In the genomic region with DNA sequence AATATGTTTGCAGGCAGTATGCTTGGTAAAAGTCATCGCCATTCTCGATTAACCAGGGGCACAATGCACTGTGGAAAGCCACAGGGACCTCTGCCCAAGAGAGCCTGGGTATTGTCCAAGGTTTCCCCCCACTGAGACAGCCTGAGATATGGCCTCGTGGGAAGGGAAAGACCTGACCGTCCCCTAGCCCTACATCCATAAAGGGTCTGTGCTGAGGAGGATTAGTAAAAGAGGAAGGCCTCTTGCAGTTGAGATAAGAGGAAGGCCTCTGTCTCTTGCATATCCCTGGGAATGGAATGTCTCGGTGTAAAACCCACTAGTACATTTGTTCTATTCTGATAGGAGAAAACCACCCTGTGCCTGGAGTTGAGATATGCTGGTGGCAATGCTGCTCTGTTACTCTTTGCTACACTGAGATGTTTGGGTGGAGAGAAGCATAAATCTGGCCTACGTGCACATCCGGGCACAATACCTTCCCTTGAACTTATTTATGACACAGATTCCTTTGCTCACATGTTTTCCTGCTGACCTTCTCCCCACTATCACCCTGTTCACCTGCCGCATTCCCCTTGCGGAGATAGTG, we compare ENCODE assay signal across 1 cellular context.
TF ChIP-seq lines count a peak whose summit lies in the region.
"Not testable (repeated sequence)": the region's sequence is repeated elsewhere in the genome, so short reads cannot be mapped to it uniquely, and the experiment has no call there.

No MANE protein-coding gene starts in this region.

TF ChIP-seq in K562, 482 proteins besides CTCF, POLR2A, EP300 and RAD21 (continued from another document):
- TF ChIP-seq, protein P1, sequence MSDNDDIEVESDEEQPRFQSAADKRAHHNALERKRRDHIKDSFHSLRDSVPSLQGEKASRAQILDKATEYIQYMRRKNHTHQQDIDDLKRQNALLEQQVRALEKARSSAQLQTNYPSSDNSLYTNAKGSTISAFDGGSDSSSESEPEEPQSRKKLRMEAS (CRISPR knock-in tag; IDR thresholded peaks at IDR 0.05) = peak; percentile 50; the same call in 1 of the 2 replicates
- 0 out of 2 replicates have a peak, but pooled peaks have one; percentile 22 for TF ChIP-seq ZNF217 (CRISPR knock-in tag; IDR thresholded peaks at IDR 0.05)
- TF ChIP-seq ZNF589 (CRISPR knock-in tag; IDR thresholded peaks at IDR 0.05; ENCODE audit: low read depth) = peak; percentile 89; the same call in 1 of the 2 replicates
- TF ChIP-seq NR4A1 (CRISPR knock-in tag; IDR thresholded peaks at IDR 0.05) = peak; percentile 33; the same call in 1 of the 2 replicates
- TF ChIP-seq NR4A1 (tag; IDR thresholded peaks at IDR 0.05) = 0 out of 2 replicates have a peak, but pooled peaks have one; percentile 64
- not testable (repeated sequence) for TF ChIP-seq ATF1 (CRISPR knock-in tag; IDR thresholded peaks at IDR 0.05); MYNN (CRISPR knock-in tag; IDR thresholded peaks at IDR 0.05); TEAD4 (CRISPR knock-in tag; IDR thresholded peaks at IDR 0.05; ENCODE audit: borderline replicate concordance); CEBPG (tag; conservative IDR thresholded peaks at IDR 0.05 in 1 of 2, IDR thresholded peaks at IDR 0.05 in 1 of 2)
- TF ChIP-seq ATF1 (tag; IDR thresholded peaks at IDR 0.05) = peak; percentile 53; the same call in 1 of the 2 replicates
- TF ChIP-seq ZNF766 (CRISPR knock-in tag; conservative IDR thresholded peaks at IDR 0.05) = peak; percentile 60; the same call in 1 of the 2 replicates
- TF ChIP-seq, protein P2, sequence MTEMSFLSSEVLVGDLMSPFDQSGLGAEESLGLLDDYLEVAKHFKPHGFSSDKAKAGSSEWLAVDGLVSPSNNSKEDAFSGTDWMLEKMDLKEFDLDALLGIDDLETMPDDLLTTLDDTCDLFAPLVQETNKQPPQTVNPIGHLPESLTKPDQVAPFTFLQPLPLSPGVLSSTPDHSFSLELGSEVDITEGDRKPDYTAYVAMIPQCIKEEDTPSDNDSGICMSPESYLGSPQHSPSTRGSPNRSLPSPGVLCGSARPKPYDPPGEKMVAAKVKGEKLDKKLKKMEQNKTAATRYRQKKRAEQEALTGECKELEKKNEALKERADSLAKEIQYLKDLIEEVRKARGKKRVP (CRISPR knock-in tag; IDR thresholded peaks at IDR 0.05) = peak; percentile 51
- TF ChIP-seq CBFA2T3 (IDR thresholded peaks at IDR 0.05) = peak; percentile 96
- TF ChIP-seq MYNN (IDR thresholded peaks at IDR 0.05) = peak; percentile 78; the same call in 1 of the 2 replicates
- TF ChIP-seq, protein P3, sequence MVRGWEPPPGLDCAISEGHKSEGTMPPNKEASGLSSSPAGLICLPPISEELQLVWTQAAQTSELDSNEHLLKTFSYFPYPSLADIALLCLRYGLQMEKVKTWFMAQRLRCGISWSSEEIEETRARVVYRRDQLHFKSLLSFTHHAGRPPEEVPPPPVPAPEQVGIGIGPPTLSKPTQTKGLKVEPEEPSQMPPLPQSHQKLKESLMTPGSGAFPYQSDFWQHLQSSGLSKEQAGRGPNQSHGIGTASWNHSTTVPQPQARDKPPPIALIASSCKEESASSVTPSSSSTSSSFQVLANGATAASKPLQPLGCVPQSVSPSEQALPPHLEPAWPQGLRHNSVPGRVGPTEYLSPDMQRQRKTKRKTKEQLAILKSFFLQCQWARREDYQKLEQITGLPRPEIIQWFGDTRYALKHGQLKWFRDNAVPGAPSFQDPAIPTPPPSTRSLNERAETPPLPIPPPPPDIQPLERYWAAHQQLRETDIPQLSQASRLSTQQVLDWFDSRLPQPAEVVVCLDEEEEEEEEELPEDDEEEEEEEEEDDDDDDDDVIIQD (CRISPR knock-in tag; IDR thresholded peaks at IDR 0.05) = 0 out of 2 replicates have a peak, but pooled peaks have one; percentile 44
- TF ChIP-seq, protein P4, sequence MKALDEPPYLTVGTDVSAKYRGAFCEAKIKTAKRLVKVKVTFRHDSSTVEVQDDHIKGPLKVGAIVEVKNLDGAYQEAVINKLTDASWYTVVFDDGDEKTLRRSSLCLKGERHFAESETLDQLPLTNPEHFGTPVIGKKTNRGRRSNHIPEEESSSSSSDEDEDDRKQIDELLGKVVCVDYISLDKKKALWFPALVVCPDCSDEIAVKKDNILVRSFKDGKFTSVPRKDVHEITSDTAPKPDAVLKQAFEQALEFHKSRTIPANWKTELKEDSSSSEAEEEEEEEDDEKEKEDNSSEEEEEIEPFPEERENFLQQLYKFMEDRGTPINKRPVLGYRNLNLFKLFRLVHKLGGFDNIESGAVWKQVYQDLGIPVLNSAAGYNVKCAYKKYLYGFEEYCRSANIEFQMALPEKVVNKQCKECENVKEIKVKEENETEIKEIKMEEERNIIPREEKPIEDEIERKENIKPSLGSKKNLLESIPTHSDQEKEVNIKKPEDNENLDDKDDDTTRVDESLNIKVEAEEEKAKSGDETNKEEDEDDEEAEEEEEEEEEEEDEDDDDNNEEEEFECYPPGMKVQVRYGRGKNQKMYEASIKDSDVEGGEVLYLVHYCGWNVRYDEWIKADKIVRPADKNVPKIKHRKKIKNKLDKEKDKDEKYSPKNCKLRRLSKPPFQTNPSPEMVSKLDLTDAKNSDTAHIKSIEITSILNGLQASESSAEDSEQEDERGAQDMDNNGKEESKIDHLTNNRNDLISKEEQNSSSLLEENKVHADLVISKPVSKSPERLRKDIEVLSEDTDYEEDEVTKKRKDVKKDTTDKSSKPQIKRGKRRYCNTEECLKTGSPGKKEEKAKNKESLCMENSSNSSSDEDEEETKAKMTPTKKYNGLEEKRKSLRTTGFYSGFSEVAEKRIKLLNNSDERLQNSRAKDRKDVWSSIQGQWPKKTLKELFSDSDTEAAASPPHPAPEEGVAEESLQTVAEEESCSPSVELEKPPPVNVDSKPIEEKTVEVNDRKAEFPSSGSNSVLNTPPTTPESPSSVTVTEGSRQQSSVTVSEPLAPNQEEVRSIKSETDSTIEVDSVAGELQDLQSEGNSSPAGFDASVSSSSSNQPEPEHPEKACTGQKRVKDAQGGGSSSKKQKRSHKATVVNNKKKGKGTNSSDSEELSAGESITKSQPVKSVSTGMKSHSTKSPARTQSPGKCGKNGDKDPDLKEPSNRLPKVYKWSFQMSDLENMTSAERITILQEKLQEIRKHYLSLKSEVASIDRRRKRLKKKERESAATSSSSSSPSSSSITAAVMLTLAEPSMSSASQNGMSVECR (CRISPR knock-in tag; IDR thresholded peaks at IDR 0.05) = 0 out of 2 replicates have a peak, but pooled peaks have one; percentile 59
- TF ChIP-seq ZNF445 (CRISPR knock-in tag; IDR thresholded peaks at IDR 0.05; ENCODE audit: low read depth) = 0 out of 2 replicates have a peak, but pooled peaks have one; percentile 39
- TF ChIP-seq TEAD4 (IDR thresholded peaks at IDR 0.05; ENCODE audit: low read length) = peak; percentile 88
- 0 out of 2 replicates have a peak, but pooled peaks have one; percentile 79 for TF ChIP-seq HMG20B (CRISPR knock-in tag; IDR thresholded peaks at IDR 0.05)
- peak; percentile 45; the same call in 1 of the 2 replicates for TF ChIP-seq GABPB1 (CRISPR knock-in tag; IDR thresholded peaks at IDR 0.05)
- peak; percentile 34; the same call in 1 of the 2 replicates for TF ChIP-seq PML (IDR thresholded peaks at IDR 0.05; ENCODE audit: low read length)
- TF ChIP-seq, protein P5, sequence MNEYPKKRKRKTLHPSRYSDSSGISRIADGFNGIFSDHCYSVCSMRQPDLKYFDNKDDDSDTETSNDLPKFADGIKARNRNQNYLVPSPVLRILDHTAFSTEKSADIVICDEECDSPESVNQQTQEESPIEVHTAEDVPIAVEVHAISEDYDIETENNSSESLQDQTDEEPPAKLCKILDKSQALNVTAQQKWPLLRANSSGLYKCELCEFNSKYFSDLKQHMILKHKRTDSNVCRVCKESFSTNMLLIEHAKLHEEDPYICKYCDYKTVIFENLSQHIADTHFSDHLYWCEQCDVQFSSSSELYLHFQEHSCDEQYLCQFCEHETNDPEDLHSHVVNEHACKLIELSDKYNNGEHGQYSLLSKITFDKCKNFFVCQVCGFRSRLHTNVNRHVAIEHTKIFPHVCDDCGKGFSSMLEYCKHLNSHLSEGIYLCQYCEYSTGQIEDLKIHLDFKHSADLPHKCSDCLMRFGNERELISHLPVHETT (CRISPR knock-in tag; conservative IDR thresholded peaks at IDR 0.05 in 1 of 2, IDR thresholded peaks at IDR 0.05 in 1 of 2) = 0 out of 4 replicates have a peak, but pooled peaks of 1 of the 2 experiments have one; percentile 52
- peak; percentile 49; the same call in 1 of the 2 replicates for TF ChIP-seq STAT5A (IDR thresholded peaks at IDR 0.05; ENCODE audit: borderline replicate concordance, low read length)
- peak; percentile 96 for TF ChIP-seq NCOR1 (IDR thresholded peaks at IDR 0.05)
- 0 out of 2 replicates have a peak, but pooled peaks have one; percentile 53 for TF ChIP-seq HIVEP1 (CRISPR knock-in tag; IDR thresholded peaks at IDR 0.05)
- peak; percentile 85 for TF ChIP-seq DMBX1 (CRISPR knock-in tag; IDR thresholded peaks at IDR 0.05; ENCODE audit: borderline replicate concordance)
- TF ChIP-seq FOXA3 (CRISPR knock-in tag; conservative IDR thresholded peaks at IDR 0.05 in 1 of 2, IDR thresholded peaks at IDR 0.05 in 1 of 2) = peak in 1 of 2 experiments; percentile 10; a peak in 1 of 4 replicates
- peak; percentile 79 for TF ChIP-seq NFIC (IDR thresholded peaks at IDR 0.05)
- peak; percentile 94 for TF ChIP-seq CBFA2T2 (conservative IDR thresholded peaks at IDR 0.05)
- TF ChIP-seq NONO (IDR thresholded peaks at IDR 0.05; ENCODE audit: low read depth in 2 of 2, low read length in 1 of 2) = peak in 1 of 2 experiments; percentile 75; a peak in 1 of 4 replicates
- 0 out of 2 replicates have a peak, but pooled peaks have one; percentile 62 for TF ChIP-seq ZNF224 (CRISPR knock-in tag; IDR thresholded peaks at IDR 0.05)
- 0 out of 2 replicates have a peak, but pooled peaks have one; percentile 45 for TF ChIP-seq CEBPG (CRISPR knock-in tag; IDR thresholded peaks at IDR 0.05)
- TF ChIP-seq KLF10 (CRISPR knock-in tag; IDR thresholded peaks at IDR 0.05) = peak; percentile 10; the same call in 1 of the 2 replicates
- TF ChIP-seq, protein P6, sequence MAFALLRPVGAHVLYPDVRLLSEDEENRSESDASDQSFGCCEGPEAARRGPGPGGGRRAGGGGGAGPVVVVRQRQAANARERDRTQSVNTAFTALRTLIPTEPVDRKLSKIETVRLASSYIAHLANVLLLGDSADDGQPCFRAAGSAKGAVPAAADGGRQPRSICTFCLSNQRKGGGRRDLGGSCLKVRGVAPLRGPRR (CRISPR knock-in tag; IDR thresholded peaks at IDR 0.05) = 0 out of 2 replicates have a peak, but pooled peaks have one; percentile 26
- 0 out of 2 replicates have a peak, but pooled peaks have one; percentile 64 for TF ChIP-seq CREM (IDR thresholded peaks at IDR 0.05; ENCODE audit: low read depth)
- TF ChIP-seq ZNF561 (CRISPR knock-in tag; conservative IDR thresholded peaks at IDR 0.05) = 0 out of 2 replicates have a peak, but pooled peaks have one; percentile 21
- TF ChIP-seq ETV1 (tag; conservative IDR thresholded peaks at IDR 0.05; ENCODE audit: low read depth) = peak; percentile 28; the same call in 1 of the 2 replicates
- TF ChIP-seq ZNF175 (CRISPR knock-in tag; IDR thresholded peaks at IDR 0.05; ENCODE audit: low read depth) = 0 out of 2 replicates have a peak, but pooled peaks have one; percentile 55
- peak; percentile 98 for TF ChIP-seq GATA2 (CRISPR knock-in tag; IDR thresholded peaks at IDR 0.05)
- peak; percentile 93 for TF ChIP-seq SMAD4 (CRISPR knock-in tag; conservative IDR thresholded peaks at IDR 0.05)
- TF ChIP-seq PHF21A (IDR thresholded peaks at IDR 0.05; ENCODE audit: borderline replicate concordance, low read depth) = peak; percentile 98
- TF ChIP-seq, protein P7, sequence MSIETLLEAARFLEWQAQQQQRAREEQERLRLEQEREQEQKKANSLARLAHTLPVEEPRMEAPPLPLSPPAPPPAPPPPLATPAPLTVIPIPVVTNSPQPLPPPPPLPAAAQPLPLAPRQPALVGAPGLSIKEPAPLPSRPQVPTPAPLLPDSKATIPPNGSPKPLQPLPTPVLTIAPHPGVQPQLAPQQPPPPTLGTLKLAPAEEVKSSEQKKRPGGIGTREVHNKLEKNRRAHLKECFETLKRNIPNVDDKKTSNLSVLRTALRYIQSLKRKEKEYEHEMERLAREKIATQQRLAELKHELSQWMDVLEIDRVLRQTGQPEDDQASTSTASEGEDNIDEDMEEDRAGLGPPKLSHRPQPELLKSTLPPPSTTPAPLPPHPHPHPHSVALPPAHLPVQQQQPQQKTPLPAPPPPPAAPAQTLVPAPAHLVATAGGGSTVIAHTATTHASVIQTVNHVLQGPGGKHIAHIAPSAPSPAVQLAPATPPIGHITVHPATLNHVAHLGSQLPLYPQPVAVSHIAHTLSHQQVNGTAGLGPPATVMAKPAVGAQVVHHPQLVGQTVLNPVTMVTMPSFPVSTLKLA (conservative IDR thresholded peaks at IDR 0.05) = peak in 1 of 2 experiments; percentile 62; a peak in 2 of 4 replicates
- peak; percentile 96 for TF ChIP-seq ARID1B (IDR thresholded peaks at IDR 0.05)
- peak; percentile 99 for TF ChIP-seq TCF3 (CRISPR knock-in tag; IDR thresholded peaks at IDR 0.05)
- TF ChIP-seq ZNF785 (CRISPR knock-in tag; IDR thresholded peaks at IDR 0.05) = peak; percentile 62; the same call in 1 of the 2 replicates
- TF ChIP-seq ZNF134 (CRISPR knock-in tag; conservative IDR thresholded peaks at IDR 0.05) = 0 out of 2 replicates have a peak, but pooled peaks have one; percentile 19
- TF ChIP-seq ZNF695 (CRISPR knock-in tag; IDR thresholded peaks at IDR 0.05) = 0 out of 2 replicates have a peak, but pooled peaks have one; percentile 27
- peak; percentile 82 to 93 for TF ChIP-seq KDM1A (IDR thresholded peaks at IDR 0.05)
- peak; percentile 71; the same call in 1 of the 2 replicates for TF ChIP-seq OTX1 (CRISPR knock-in tag; IDR thresholded peaks at IDR 0.05)
- peak; percentile 52; the same call in 1 of the 2 replicates for TF ChIP-seq ZKSCAN1 (IDR thresholded peaks at IDR 0.05; ENCODE audit: low read depth, low read length)
- TF ChIP-seq ELF4 (CRISPR knock-in tag; IDR thresholded peaks at IDR 0.05) = peak; percentile 92; the same call in 1 of the 2 replicates
- TF ChIP-seq, protein P8, sequence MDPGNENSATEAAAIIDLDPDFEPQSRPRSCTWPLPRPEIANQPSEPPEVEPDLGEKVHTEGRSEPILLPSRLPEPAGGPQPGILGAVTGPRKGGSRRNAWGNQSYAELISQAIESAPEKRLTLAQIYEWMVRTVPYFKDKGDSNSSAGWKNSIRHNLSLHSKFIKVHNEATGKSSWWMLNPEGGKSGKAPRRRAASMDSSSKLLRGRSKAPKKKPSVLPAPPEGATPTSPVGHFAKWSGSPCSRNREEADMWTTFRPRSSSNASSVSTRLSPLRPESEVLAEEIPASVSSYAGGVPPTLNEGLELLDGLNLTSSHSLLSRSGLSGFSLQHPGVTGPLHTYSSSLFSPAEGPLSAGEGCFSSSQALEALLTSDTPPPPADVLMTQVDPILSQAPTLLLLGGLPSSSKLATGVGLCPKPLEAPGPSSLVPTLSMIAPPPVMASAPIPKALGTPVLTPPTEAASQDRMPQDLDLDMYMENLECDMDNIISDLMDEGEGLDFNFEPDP (CRISPR knock-in tag; IDR thresholded peaks at IDR 0.05) = peak; percentile 33; the same call in 1 of the 2 replicates
- TF ChIP-seq SRF (CRISPR knock-in tag; IDR thresholded peaks at IDR 0.05) = peak in 1 of 2 experiments; percentile 66; a peak in 1 of 4 replicates
- peak; percentile 32; the same call in 1 of the 2 replicates for TF ChIP-seq MECOM (CRISPR knock-in tag; IDR thresholded peaks at IDR 0.05)
- TF ChIP-seq RB1 (IDR thresholded peaks at IDR 0.05; ENCODE audit: low read depth) = 0 out of 2 replicates have a peak, but pooled peaks have one; percentile 33
